In the genomic region with DNA sequence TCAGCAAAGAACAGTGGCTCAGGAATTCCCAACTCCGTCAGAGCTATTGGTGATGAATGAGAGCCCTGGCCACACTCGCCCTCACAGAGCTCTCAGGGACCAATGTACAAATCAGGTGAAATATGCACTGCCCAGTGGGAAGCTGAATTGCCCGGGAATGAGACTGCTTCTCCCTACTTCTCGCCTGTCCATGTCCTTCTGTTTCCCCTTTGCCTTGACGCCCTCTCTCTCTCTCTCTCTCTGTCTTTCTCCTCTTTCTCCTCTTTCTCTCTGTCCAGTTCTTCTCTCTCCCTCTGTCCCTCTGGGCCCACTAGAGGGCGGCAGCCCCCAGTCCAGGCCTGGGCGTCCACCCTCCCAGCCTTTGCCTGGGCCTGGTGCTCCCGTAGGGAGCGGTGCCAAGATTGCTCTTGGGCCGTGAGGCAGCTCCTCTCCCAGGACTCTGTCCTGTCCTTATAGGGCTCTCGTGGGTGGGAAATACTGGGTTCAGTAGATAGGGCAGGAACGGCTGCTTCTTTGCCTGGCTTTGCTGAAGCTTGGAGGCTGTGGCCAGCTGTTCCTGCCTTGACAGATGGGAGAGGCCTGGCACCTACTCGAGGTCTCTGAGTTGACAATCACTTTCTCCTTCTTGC, we compare ENCODE assay signal across 1 cellular context.
TF ChIP-seq lines count a peak whose summit lies in the region.

No MANE protein-coding gene starts in this region.

TF ChIP-seq in HepG2, 621 proteins besides CTCF, POLR2A, EP300 and RAD21 (continued from another document and continues in another):
- TF ChIP-seq ISX (CRISPR knock-in tag; conservative IDR thresholded peaks at IDR 0.05) (no peak), ZZZ3 (CRISPR knock-in tag; IDR thresholded peaks at IDR 0.05; ENCODE audit: borderline replicate concordance) (peak; percentile 70; the same call in 1 of the 2 replicates), ZMYM3 (CRISPR knock-in tag; IDR thresholded peaks at IDR 0.05) (peak; percentile 76; the same call in 1 of the 2 replicates), KLF9 (CRISPR knock-in tag; IDR thresholded peaks at IDR 0.05; ENCODE audit: low read depth) (no peak), TCF7 (IDR thresholded peaks at IDR 0.05; ENCODE audit: low read depth) (no peak), DZIP1 (CRISPR knock-in tag; IDR thresholded peaks at IDR 0.05) (no peak), ZSCAN5A (CRISPR knock-in tag; IDR thresholded peaks at IDR 0.05; ENCODE audit: borderline replicate concordance) (0 out of 2 replicates have a peak, but pooled peaks have one; percentile 38), STAT5B (CRISPR knock-in tag; IDR thresholded peaks at IDR 0.05) (no peak), RXRA (CRISPR knock-in tag; IDR thresholded peaks at IDR 0.05) (peak; percentile 65), MBD4 (IDR thresholded peaks at IDR 0.05; ENCODE audit: borderline replicate concordance, low read length) (no peak), ZNF569 (CRISPR knock-in tag; IDR thresholded peaks at IDR 0.05; ENCODE audit: borderline replicate concordance) (no peak), ARID4A (CRISPR knock-in tag; IDR thresholded peaks at IDR 0.05; ENCODE audit: borderline replicate concordance) (peak; percentile 22), NFIB (CRISPR knock-in tag; IDR thresholded peaks at IDR 0.05; ENCODE audit: borderline replicate concordance) (no peak), DNMT3B (CRISPR knock-in tag; conservative IDR thresholded peaks at IDR 0.05) (no peak), ZNF652 (CRISPR knock-in tag; IDR thresholded peaks at IDR 0.05; ENCODE audit: borderline replicate concordance, low read depth) (no peak), MED1 (CRISPR knock-in tag; IDR thresholded peaks at IDR 0.05) (peak; percentile 47; the same call in 1 of the 2 replicates), TOE1 (CRISPR knock-in tag; IDR thresholded peaks at IDR 0.05) (no peak), ZBTB7B (CRISPR knock-in tag; IDR thresholded peaks at IDR 0.05) (peak; percentile 78; the same call in 1 of the 2 replicates), MAFG (CRISPR knock-in tag; IDR thresholded peaks at IDR 0.05) (no peak), ZBTB20 (CRISPR knock-in tag; IDR thresholded peaks at IDR 0.05; ENCODE audit: borderline replicate concordance, low read depth) (no peak), BHLHE40 (IDR thresholded peaks at IDR 0.05; ENCODE audit: low read length) (0 out of 2 replicates have a peak, but pooled peaks have one; percentile 7), ZNF350 (CRISPR knock-in tag; IDR thresholded peaks at IDR 0.05; ENCODE audit: borderline replicate concordance, low read depth) (peak; percentile 88), RBAK (CRISPR knock-in tag; IDR thresholded peaks at IDR 0.05) (no peak), MEF2D (CRISPR knock-in tag; IDR thresholded peaks at IDR 0.05) (0 out of 2 replicates have a peak, but pooled peaks have one; percentile 18), ZNF383 (CRISPR knock-in tag; IDR thresholded peaks at IDR 0.05; ENCODE audit: borderline replicate concordance) (no peak), JARID2 (CRISPR knock-in tag; IDR thresholded peaks at IDR 0.05; ENCODE audit: insufficient replicate concordance) (peak; percentile 79), HNRNPLL (IDR thresholded peaks at IDR 0.05; ENCODE audit: low read depth, low read length, poor library complexity, severe bottlenecking) (peak; percentile 47), HDAC6 (IDR thresholded peaks at IDR 0.05; ENCODE audit: low read depth, low read length) (no peak), FOSL2 (CRISPR knock-in tag; IDR thresholded peaks at IDR 0.05) (peak; percentile 54; the same call in 1 of the 2 replicates), POLR2G (IDR thresholded peaks at IDR 0.05; ENCODE audit: low read depth, low read length) (no peak), NR2F1 (CRISPR knock-in tag; IDR thresholded peaks at IDR 0.05) (no peak), ZNF558 (CRISPR knock-in tag; IDR thresholded peaks at IDR 0.05; ENCODE audit: borderline replicate concordance) (no peak), RBM22 (optimal IDR thresholded peaks at IDR 0.05; ENCODE audit: low read length) (no peak), ZNF431 (CRISPR knock-in tag; IDR thresholded peaks at IDR 0.05; ENCODE audit: borderline replicate concordance, low read depth) (0 out of 2 replicates have a peak, but pooled peaks have one; percentile 22), HDAC1 (CRISPR knock-in tag; IDR thresholded peaks at IDR 0.05) (no peak; the same call in 1 of the 2 replicates), TBX2 (CRISPR knock-in tag; IDR thresholded peaks at IDR 0.05; ENCODE audit: borderline replicate concordance) (peak; percentile 62; the same call in 1 of the 2 replicates), ZNF274 (CRISPR knock-in tag; IDR thresholded peaks at IDR 0.05) (peak; percentile 81), ZFP82 (CRISPR knock-in tag; IDR thresholded peaks at IDR 0.05; ENCODE audit: borderline replicate concordance) (no peak), ZNF326 (CRISPR knock-in tag; IDR thresholded peaks at IDR 0.05; ENCODE audit: borderline replicate concordance) (no peak), FOXP4 (CRISPR knock-in tag; IDR thresholded peaks at IDR 0.05) (0 out of 2 replicates have a peak, but pooled peaks have one; percentile 29), ZNF772 (CRISPR knock-in tag; IDR thresholded peaks at IDR 0.05) (no peak), ZNF850 (CRISPR knock-in tag; conservative IDR thresholded peaks at IDR 0.05) (no peak)
- TF ChIP-seq, protein P1, sequence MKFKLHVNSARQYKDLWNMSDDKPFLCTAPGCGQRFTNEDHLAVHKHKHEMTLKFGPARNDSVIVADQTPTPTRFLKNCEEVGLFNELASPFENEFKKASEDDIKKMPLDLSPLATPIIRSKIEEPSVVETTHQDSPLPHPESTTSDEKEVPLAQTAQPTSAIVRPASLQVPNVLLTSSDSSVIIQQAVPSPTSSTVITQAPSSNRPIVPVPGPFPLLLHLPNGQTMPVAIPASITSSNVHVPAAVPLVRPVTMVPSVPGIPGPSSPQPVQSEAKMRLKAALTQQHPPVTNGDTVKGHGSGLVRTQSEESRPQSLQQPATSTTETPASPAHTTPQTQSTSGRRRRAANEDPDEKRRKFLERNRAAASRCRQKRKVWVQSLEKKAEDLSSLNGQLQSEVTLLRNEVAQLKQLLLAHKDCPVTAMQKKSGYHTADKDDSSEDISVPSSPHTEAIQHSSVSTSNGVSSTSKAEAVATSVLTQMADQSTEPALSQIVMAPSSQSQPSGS (CRISPR knock-in tag; IDR thresholded peaks at IDR 0.05) = no peak
- TF ChIP-seq, protein P2, sequence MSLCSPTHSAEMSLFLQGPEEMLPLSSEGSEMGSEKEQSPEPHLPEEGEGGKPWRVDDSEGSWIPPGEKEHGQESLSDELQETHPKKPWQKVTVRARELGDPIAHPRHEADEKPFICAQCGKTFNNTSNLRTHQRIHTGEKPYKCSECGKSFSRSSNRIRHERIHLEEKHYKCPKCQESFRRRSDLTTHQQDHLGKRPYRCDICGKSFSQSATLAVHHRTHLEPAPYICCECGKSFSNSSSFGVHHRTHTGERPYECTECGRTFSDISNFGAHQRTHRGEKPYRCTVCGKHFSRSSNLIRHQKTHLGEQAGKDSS (CRISPR knock-in tag; IDR thresholded peaks at IDR 0.05; ENCODE audit: borderline replicate concordance, low read depth) = peak; percentile 78
- TF ChIP-seq, protein P3, sequence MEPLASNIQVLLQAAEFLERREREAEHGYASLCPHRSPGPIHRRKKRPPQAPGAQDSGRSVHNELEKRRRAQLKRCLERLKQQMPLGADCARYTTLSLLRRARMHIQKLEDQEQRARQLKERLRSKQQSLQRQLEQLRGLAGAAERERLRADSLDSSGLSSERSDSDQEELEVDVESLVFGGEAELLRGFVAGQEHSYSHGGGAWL (CRISPR knock-in tag; IDR thresholded peaks at IDR 0.05) = peak; percentile 80; the same call in 1 of the 2 replicates
- TF ChIP-seq, protein P4, sequence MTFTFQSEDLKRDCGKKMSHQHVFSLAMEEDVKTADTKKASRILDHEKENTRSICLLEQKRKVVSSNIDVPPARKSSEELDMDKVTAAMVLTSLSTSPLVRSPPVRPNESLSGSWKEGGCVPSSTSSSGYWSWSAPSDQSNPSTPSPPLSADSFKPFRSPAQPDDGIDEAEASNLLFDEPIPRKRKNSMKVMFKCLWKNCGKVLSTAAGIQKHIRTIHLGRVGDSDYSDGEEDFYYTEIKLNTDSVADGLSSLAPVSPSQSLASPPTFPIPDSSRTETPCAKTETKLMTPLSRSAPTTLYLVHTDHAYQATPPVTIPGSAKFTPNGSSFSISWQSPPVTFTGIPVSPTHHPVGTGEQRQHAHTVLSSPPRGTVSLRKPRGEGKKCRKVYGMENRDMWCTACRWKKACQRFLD (CRISPR knock-in tag; IDR thresholded peaks at IDR 0.05; ENCODE audit: borderline replicate concordance) = no peak
- TF ChIP-seq, protein P5, sequence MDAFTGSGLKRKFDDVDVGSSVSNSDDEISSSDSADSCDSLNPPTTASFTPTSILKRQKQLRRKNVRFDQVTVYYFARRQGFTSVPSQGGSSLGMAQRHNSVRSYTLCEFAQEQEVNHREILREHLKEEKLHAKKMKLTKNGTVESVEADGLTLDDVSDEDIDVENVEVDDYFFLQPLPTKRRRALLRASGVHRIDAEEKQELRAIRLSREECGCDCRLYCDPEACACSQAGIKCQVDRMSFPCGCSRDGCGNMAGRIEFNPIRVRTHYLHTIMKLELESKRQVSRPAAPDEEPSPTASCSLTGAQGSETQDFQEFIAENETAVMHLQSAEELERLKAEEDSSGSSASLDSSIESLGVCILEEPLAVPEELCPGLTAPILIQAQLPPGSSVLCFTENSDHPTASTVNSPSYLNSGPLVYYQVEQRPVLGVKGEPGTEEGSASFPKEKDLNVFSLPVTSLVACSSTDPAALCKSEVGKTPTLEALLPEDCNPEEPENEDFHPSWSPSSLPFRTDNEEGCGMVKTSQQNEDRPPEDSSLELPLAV (CRISPR knock-in tag; conservative IDR thresholded peaks at IDR 0.05; ENCODE audit: low read depth) = no peak
